20 cellular contexts compared by ENCODE assay signal in the genomic region with DNA sequence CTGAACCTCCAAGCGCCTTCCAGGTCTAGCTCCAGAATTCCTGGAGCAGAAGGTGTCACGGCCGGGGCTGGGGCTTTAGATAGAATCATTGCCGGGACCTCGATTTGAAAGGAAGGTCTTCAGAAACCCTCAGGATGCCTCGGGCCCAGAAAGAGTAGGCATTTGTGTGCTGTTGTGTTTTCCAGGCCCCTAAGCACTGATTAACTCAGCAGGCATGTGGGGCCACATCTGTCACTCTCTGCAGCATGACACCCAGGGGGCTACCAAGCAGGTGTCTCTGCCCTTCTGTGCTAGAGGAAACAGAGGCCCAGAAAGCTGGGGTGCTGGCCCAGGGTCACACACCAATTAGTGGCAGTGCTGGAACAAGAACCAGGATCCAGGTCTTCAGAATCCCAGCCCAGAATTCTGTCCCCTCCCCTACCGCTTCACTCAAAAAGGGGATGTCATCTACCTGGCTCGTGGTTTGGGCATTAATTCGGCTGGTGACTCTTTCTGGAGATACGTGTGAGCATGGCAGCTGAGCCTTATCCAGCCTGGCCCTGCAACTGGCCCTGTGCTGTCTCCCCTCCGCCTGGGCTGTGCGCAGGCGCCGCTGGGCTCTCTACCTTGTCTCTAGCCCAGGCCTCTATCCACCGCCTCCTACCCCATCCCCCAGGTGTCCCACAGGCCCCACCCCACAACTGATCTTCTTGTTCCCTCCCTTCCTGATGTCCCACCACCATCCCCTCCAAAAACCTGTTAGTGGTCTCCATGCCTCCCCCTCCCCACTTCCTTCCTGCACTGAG.
DNase-seq lines count a peak whose midpoint lies in the region; ATAC-seq and TF ChIP-seq lines count a peak whose summit lies in the region.
"Had no signal": no experiment of that assay in that cellular context is flagged by ENCODE, and none has a peak within 500 bp of the region (broad histone marks: within the 10 kb centered on the region; RNA-seq: fewer than 3 reads in every experiment).

No MANE protein-coding gene starts in this region.

- peaks cover 22% of the 10 kb centered on the region for H3K4me1 Mint-ChIP-seq in neural crest cell

- no TSS peak for BruUV-seq in Panc1 (replicated peaks; lab: Mats Ljungman, UMichigan)

- H3K27me3 Mint-ChIP-seq in neural crest cell (ENCODE audit: low read depth): no peaks in the 10 kb centered on the region

- peak in 2 of 3 experiments; percentile 29 to 30 for DNase-seq in NCI-H1417 (lab: John Stamatoyannopoulos, UW)
- no peak for DNase-seq in NCI-H1417 treated with DMSO at 0.1 percent for 48 hours (lab: John Stamatoyannopoulos, UW)
- DNase-seq in NCI-H1694 (lab: John Stamatoyannopoulos, UW): peak; percentile 60
- no peak for DNase-seq in Panc1 (ENCODE audit: low read depth, low spot score)
- no peak for DNase-seq in neural crest cell (ENCODE audit: low read depth, low spot score)
- no peak for DNase-seq in NCI-H146 treated with DMSO at 0.1 percent for 48 hours (lab: John Stamatoyannopoulos, UW; ENCODE audit: unreplicated experiment)
- DNase-seq in right atrium auricular region (ENCODE audit: low spot score): no peak
- DNase-seq: 8988T, DMS153, GOT3, IMR-90, NCI-H1105, NCI-H2029, NCI-H446 treated with DMSO at 0.1 percent for 48 hours, NCI-H748 treated with DMSO at 0.1 percent for 48 hours, Peyer's patch had no signal

- intact Hi-C loops in Panc1 (cut with micrococcal nuclease; ENCODE audit: unreplicated experiment): no loop called here

- H3K4me1 ChIP-seq in Panc1 (ENCODE audit: control insufficient read depth, insufficient read depth, low read length) (no peaks in the 10 kb centered on the region), right atrium auricular region (no peaks in the 10 kb centered on the region)
- H3K4me1 ChIP-seq: Peyer's patch had no signal

- peaks cover 8% of the 10 kb centered on the region for H3K9me3 Mint-ChIP-seq in neural crest cell

- H3K27ac Mint-ChIP-seq in neural crest cell (ENCODE audit: unreplicated experiment): peak overlapping the region; percentile 67

- CTCF ChIA-PET in Panc1 (lab: Charles Lee): no interaction called here

- no peak for TF ChIP-seq CTCF in Panc1 (IDR thresholded peaks at IDR 0.05)
- no peak for TF ChIP-seq CTCF in neural crest cell (conservative IDR thresholded peaks at IDR 0.05)
- TF ChIP-seq CTCF in right atrium auricular region (IDR thresholded peaks at IDR 0.05): no peak

- no peak overlapping the region for H3K4me3 ChIP-seq in Panc1 (ENCODE audit: low read depth in 2 of 2, low read length in 2 of 2)
- H3K4me3 ChIP-seq in right atrium auricular region: no peak overlapping the region
- H3K4me3 ChIP-seq: Peyer's patch had no signal

- ATAC-seq in Panc1: 0 out of 2 replicates have a peak, but pooled peaks have one; percentile 29
- ATAC-seq in GM21526 (IDR thresholded peaks at IDR 0.05; ENCODE audit: low FRiP score, unreplicated experiment): no peak
- ATAC-seq: HCT116, SK-N-SH treated with all-trans-retinoic acid at 6 μM for 48 hours had no signal

- no peaks in the 10 kb centered on the region for H3K9me3 ChIP-seq in Panc1 (ENCODE audit: control insufficient read depth, insufficient read depth, low read depth, low read length)
- H3K9me3 ChIP-seq in right atrium auricular region: no peaks in the 10 kb centered on the region
- H3K9me3 ChIP-seq: Peyer's patch had no signal

- H3K36me3 ChIP-seq in Panc1 (ENCODE audit: control insufficient read depth, insufficient read depth, low read length): no peaks in the 10 kb centered on the region
- no peaks in the 10 kb centered on the region for H3K36me3 ChIP-seq in right atrium auricular region
- H3K36me3 ChIP-seq: Peyer's patch had no signal

- H3K4me3 Mint-ChIP-seq in neural crest cell: no peak overlapping the region

- H3K27me3 ChIP-seq in Panc1 (ENCODE audit: control insufficient read depth, insufficient read depth, low read length) (no peaks in the 10 kb centered on the region), right atrium auricular region (no peaks in the 10 kb centered on the region)
- H3K27me3 ChIP-seq: Peyer's patch had no signal

- POLR2A ChIA-PET in Panc1 (lab: Charles Lee): no interaction called here

- in situ Hi-C loops in Panc1 (cut with HindIII; ENCODE audit: low pct_unique_long_range_greater_than_20kb, low sequenced_read_pairs): no loop called here

- peaks cover 7% of the 10 kb centered on the region for H3K36me3 Mint-ChIP-seq in neural crest cell (ENCODE audit: low read depth)

- H3K27ac ChIP-seq in Panc1 (ENCODE audit: low read length): no peak overlapping the region
- H3K27ac ChIP-seq in right atrium auricular region: no peak overlapping the region
- H3K27ac ChIP-seq: C4-2B, Peyer's patch had no signal

Comparison
In these comparisons a context has a peak if more than half of its experiments do, and no peak if none do; other contexts are left out.
1. DNase-seq: peak in NCI-H1417 (2 of 3) and NCI-H1694 (single experiment); none in NCI-H1417 treated with DMSO at 0.1 percent for 48 hours (single experiment), Panc1 (single experiment), neural crest cell (single experiment), NCI-H146 treated with DMSO at 0.1 percent for 48 hours (single experiment) and right atrium auricular region (single experiment).